ENCODE assay signal across 8 cellular contexts in genomic region chr5:90932052-90932699, GRCh38.
DNase-seq lines count a peak whose midpoint lies in the region; ATAC-seq, FAIRE-seq and TF ChIP-seq lines count a peak whose summit lies in the region.

No MANE protein-coding gene starts in this region.

- H4K20me1 ChIP-seq in PC-3 (ENCODE audit: low read length) (no peaks in the 10 kb centered on the region), keratinocyte (ENCODE audit: control insufficient read depth, extremely low read depth, insufficient read depth, low read length) (no peaks in the 10 kb centered on the region)

- H3K9me3 ChIP-seq in PC-3 (ENCODE audit: low read length) (no peaks in the 10 kb centered on the region), breast epithelium (no peaks in the 10 kb centered on the region), keratinocyte (ENCODE audit: control insufficient read depth, low read depth, low read length) (no peaks in the 10 kb centered on the region)
- H3K9me3 ChIP-seq in effector memory CD4-positive, alpha-beta T cell (ENCODE audit: control insufficient read depth, low read length) = no peaks in the 10 kb centered on the region

- no peaks in the 10 kb centered on the region for H3K9me1 ChIP-seq in keratinocyte (ENCODE audit: control insufficient read depth, extremely low read depth, insufficient read depth, low read length)

- no peaks in the 10 kb centered on the region for H3K9me2 ChIP-seq in PC-3 (replicated peaks; ENCODE audit: low read length)

- dilution Hi-C loops in keratinocyte (cut with MboI; ENCODE audit: extremely low pct_ligation_motif_present, low sequenced_read_pairs) = no loop called here

- no peak overlapping the region for H2AFZ ChIP-seq in PC-3 (ENCODE audit: low read length)
- no peak overlapping the region for H2AFZ ChIP-seq in keratinocyte (ENCODE audit: control insufficient read depth, low read length)

- peak; percentile 78 for ATAC-seq in HG02798 (IDR thresholded peaks at IDR 0.05; ENCODE audit: poor library complexity, unreplicated experiment)
- peak; percentile 80 for ATAC-seq in PC-3

- H3K4me2 ChIP-seq in PC-3 (ENCODE audit: low read length) = peak overlapping the region; percentile 62
- H3K4me2 ChIP-seq in keratinocyte (ENCODE audit: control insufficient read depth, extremely low read depth, insufficient read depth, low read depth, low read length) = no peak overlapping the region

- TF ChIP-seq CTCF in PC-3 (conservative IDR thresholded peaks at IDR 0.05; ENCODE audit: low read depth, low read length) (peak; percentile 94), breast epithelium (IDR thresholded peaks at IDR 0.05) (peak; percentile 53 to 73 (median 72)), keratinocyte (optimal IDR thresholded peaks at IDR 0.05 in 1 of 3, IDR thresholded peaks at IDR 0.05 in 1 of 3, conservative IDR thresholded peaks at IDR 0.05 in 1 of 3; ENCODE audit: extremely low read depth in 1 of 3, insufficient read depth in 2 of 3, low read length in 3 of 3) (peak; percentile 62 to 74 (median 70))

- no peak overlapping the region for H3K9ac ChIP-seq in PC-3 (ENCODE audit: low read length)
- no peak overlapping the region for H3K9ac ChIP-seq in keratinocyte (ENCODE audit: control insufficient read depth, extremely low read depth, insufficient read depth, low read length)

- no peaks in the 10 kb centered on the region for H3F3A ChIP-seq in PC-3 (ENCODE audit: low read length, unreplicated experiment)

- H3K27ac ChIP-seq in PC-3 (ENCODE audit: low read length) (peak overlapping the region; percentile 20), breast epithelium (no peak overlapping the region), keratinocyte (ENCODE audit: control insufficient read depth, insufficient read depth, low read length) (no peak overlapping the region)
- no peak overlapping the region for H3K27ac ChIP-seq in effector memory CD4-positive, alpha-beta T cell (ENCODE audit: insufficient read depth, low read length, poor library complexity, severe bottlenecking)

- CTCF ChIA-PET in PC-3 (lab: Charles Lee) = interaction anchor here (0.5 to 1.4 kb wide), 13 partner anchors 15 to 455 kb away, joined by 3 to 11 read pairs (median 4); no protein-coding TSS in a partner anchor

- no TSS peak for BruUV-seq in PC-3 (replicated peaks; lab: Mats Ljungman, UMichigan)

- H3K36me3 ChIP-seq in PC-3 (ENCODE audit: low read depth, low read length) (no peaks in the 10 kb centered on the region), breast epithelium (no peaks in the 10 kb centered on the region), keratinocyte (ENCODE audit: control insufficient read depth in 2 of 2, extremely low read depth in 1 of 2, insufficient read depth in 2 of 2, low read length in 2 of 2) (no peaks in the 10 kb centered on the region)
- no peaks in the 10 kb centered on the region for H3K36me3 ChIP-seq in effector memory CD4-positive, alpha-beta T cell (ENCODE audit: control insufficient read depth, insufficient read depth, low read length)

- H3K4me1 ChIP-seq in PC-3 (ENCODE audit: insufficient read depth, low read length) (peaks cover 24% of the 10 kb centered on the region), breast epithelium (no peaks in the 10 kb centered on the region), keratinocyte (ENCODE audit: control insufficient read depth, extremely low read depth, insufficient read depth, low read length) (no peaks in the 10 kb centered on the region)
- H3K4me1 ChIP-seq in effector memory CD4-positive, alpha-beta T cell (ENCODE audit: control insufficient read depth, insufficient read depth, low read length, poor library complexity, severe bottlenecking) = no peaks in the 10 kb centered on the region

- no peak for TF ChIP-seq POLR2A in breast epithelium (IDR thresholded peaks at IDR 0.05)

- no peak overlapping the region for H3K4me3 ChIP-seq in PC-3 (ENCODE audit: low read length)
- no peak overlapping the region for H3K4me3 ChIP-seq in breast epithelium
- no peak overlapping the region for H3K4me3 ChIP-seq in keratinocyte (ENCODE audit: control insufficient read depth in 2 of 3, extremely low read depth in 1 of 3, insufficient read depth in 2 of 3, low read depth in 1 of 3, low read length in 3 of 3)
- no peak overlapping the region for H3K4me3 ChIP-seq in effector memory CD4-positive, alpha-beta T cell (ENCODE audit: insufficient read depth, low read depth, low read length, poor library complexity, severe bottlenecking)

- H3K79me2 ChIP-seq in PC-3 (ENCODE audit: low read length) (no peaks in the 10 kb centered on the region), keratinocyte (ENCODE audit: control insufficient read depth, insufficient read depth, low read length) (no peaks in the 10 kb centered on the region)

- intact Hi-C loops in PC-3 (cut with micrococcal nuclease) (loop anchor here (1.0 to 5.0 kb wide), 7 partner anchors 66 to 487 kb away; no protein-coding TSS in a partner anchor), breast epithelium (cut with DNase I; ENCODE audit: low total_unique reads) (no loop called here)

- POLR2A ChIA-PET in PC-3 (lab: Charles Lee; ENCODE audit: unreplicated experiment) = interaction anchor here (0.5 to 1.3 kb wide), 4 partner anchors 127 to 452 kb away, joined by 3 to 17 read pairs (median 4); no protein-coding TSS in a partner anchor

- DNase-seq in stimulated activated CD4-positive, alpha-beta T cell treated with anti-CD3 and anti-CD28 coated beads, Interleukin-12 subunit alpha, Interleukin-12 subunit beta, amount 100 ng/mL, for 4 hours = peak; percentile 2
- no peak for DNase-seq in stimulated activated CD4-positive, alpha-beta T cell treated with anti-CD3 and anti-CD28 coated beads, Interleukin-4, amount 100 ng/mL, for 4 hours
- DNase-seq in PC-3 (peak; percentile 93), breast epithelium (ENCODE audit: low spot score in 2 of 2) (no peak), keratinocyte (ENCODE audit: low read depth, low spot score) (no peak)
- peak; percentile 53 for DNase-seq in stimulated activated CD4-positive, alpha-beta T cell treated with anti-CD3 and anti-CD28 coated beads, Interleukin-4, amount 100 ng/mL, for 24 hours
- DNase-seq in effector memory CD4-positive, alpha-beta T cell = no peak

- H3K27me3 ChIP-seq in PC-3 (ENCODE audit: low read length) (no peaks in the 10 kb centered on the region), breast epithelium (no peaks in the 10 kb centered on the region), keratinocyte (ENCODE audit: control insufficient read depth, extremely low read depth, insufficient read depth, low read length) (no peaks in the 10 kb centered on the region)
- H3K27me3 ChIP-seq in effector memory CD4-positive, alpha-beta T cell (replicated peaks; ENCODE audit: control insufficient read depth, insufficient read depth, low read length, poor library complexity, severe bottlenecking) = no peaks in the 10 kb centered on the region

- FAIRE-seq in keratinocyte (lab: Jason Lieb, UNC) = peak; percentile 76

Comparison
In these comparisons a context has a peak if more than half of its experiments do, and no peak if none do; other contexts are left out.
1. DNase-seq: peak in stimulated activated CD4-positive, alpha-beta T cell treated with anti-CD3 and anti-CD28 coated beads, Interleukin-12 subunit alpha, Interleukin-12 subunit beta, amount 100 ng/mL, for 4 hours (single experiment), PC-3 (single experiment) and stimulated activated CD4-positive, alpha-beta T cell treated with anti-CD3 and anti-CD28 coated beads, Interleukin-4, amount 100 ng/mL, for 24 hours (single experiment); none in stimulated activated CD4-positive, alpha-beta T cell treated with anti-CD3 and anti-CD28 coated beads, Interleukin-4, amount 100 ng/mL, for 4 hours (0 of 2), breast epithelium (0 of 2), keratinocyte (single experiment) and effector memory CD4-positive, alpha-beta T cell (0 of 3).
2. Peak in every context shown above with its lines, with median percentiles within 50 percentile points of each other: CTCF ChIP-seq.